In genomic region chr4:186137193-186137792, GRCh38 we compare ENCODE assay signal across 7 cellular contexts. TPM values are rescaled to one million over a fixed set of nuclear protein-coding genes. Genes with fewer than 3 reads are reported as not detected.
A peak's percentile ranks its signal among the peaks of the same experiment; 100 is the strongest.
DNase-seq lines count a peak whose midpoint lies in the region; ATAC-seq and TF ChIP-seq lines count a peak whose summit lies in the region.

No MANE protein-coding gene starts in this region.

- H3K27ac Mint-ChIP-seq in glutamatergic neuron (ENCODE audit: unreplicated experiment): no peak overlapping the region
- H3K27ac Mint-ChIP-seq in activated T-helper 1 cell treated with anti-CD3 and anti-CD28 coated beads, Interleukin-12 subunit alpha, Interleukin-12 subunit beta, Interleukin-2, Interleukin-4 antibody, amounts not matched to agents 30 ng/mL and 10 ng/mL and 1 ng/mL, durations not matched to agents 14 hours and 24 hours and 36 hours: no peak overlapping the region

- peak; percentile 26 for ATAC-seq in HG02759 (IDR thresholded peaks at IDR 0.05; ENCODE audit: unreplicated experiment)

- no peak overlapping the region for H3K27ac ChIP-seq in thyroid gland

- H3K4me3 ChIP-seq in GM12864 (ENCODE audit: low read depth, low read length) (no peak overlapping the region), thyroid gland (replicated peaks in 1 of 3) (no peak overlapping the region)

- H3K9me3 ChIP-seq in thyroid gland: no peaks in the 10 kb centered on the region

- H3K27me3 ChIP-seq in thyroid gland: no peaks in the 10 kb centered on the region

- H3K27me3 Mint-ChIP-seq in glutamatergic neuron (ENCODE audit: unreplicated experiment): peaks cover 2% of the 10 kb centered on the region
- H3K27me3 Mint-ChIP-seq in activated T-helper 1 cell treated with anti-CD3 and anti-CD28 coated beads, Interleukin-12 subunit alpha, Interleukin-12 subunit beta, Interleukin-2, Interleukin-4 antibody, amounts not matched to agents 30 ng/mL and 10 ng/mL and 1 ng/mL, durations not matched to agents 14 hours and 24 hours and 36 hours (ENCODE audit: insufficient read depth): peaks cover 16% of the 10 kb centered on the region

- in situ Hi-C loops in SK-MEL-5 (cut with HindIII; ENCODE audit: low pct_unique_long_range_greater_than_20kb, low sequenced_read_pairs): no loop called here

- peak; percentile 66 for TF ChIP-seq CTCF in GM12864 (IDR thresholded peaks at IDR 0.05; ENCODE audit: low read depth, low read length, missing control alignments)
- TF ChIP-seq CTCF in glutamatergic neuron (IDR thresholded peaks at IDR 0.05; ENCODE audit: partially characterized antibody, unreplicated experiment): peak; percentile 53
- TF ChIP-seq CTCF in thyroid gland (IDR thresholded peaks at IDR 0.05): peak; percentile 47 to 82 (median 62)

- DNase-seq in GM12864 (ENCODE audit: low read depth): no peak
- DNase-seq in SK-MEL-5 (ENCODE audit: low read depth, low spot score): peak; percentile 57
- DNase-seq in glutamatergic neuron: no peak
- DNase-seq in thyroid gland: no peak
- DNase-seq in activated T-helper 1 cell treated with anti-CD3 and anti-CD28 coated beads, Interleukin-12 subunit alpha, Interleukin-12 subunit beta, Interleukin-2, Interleukin-4 antibody, amounts not matched to agents 30 ng/mL and 10 ng/mL and 1 ng/mL, durations not matched to agents 14 hours and 24 hours and 36 hours (ENCODE audit: low spot score): no peak
- no peak for DNase-seq in activated T-cell treated with anti-CD3 and anti-CD28 coated beads for 4 hours

- H3K4me3 Mint-ChIP-seq in glutamatergic neuron (ENCODE audit: unreplicated experiment): no peak overlapping the region
- no peak overlapping the region for H3K4me3 Mint-ChIP-seq in activated T-helper 1 cell treated with anti-CD3 and anti-CD28 coated beads, Interleukin-12 subunit alpha, Interleukin-12 subunit beta, Interleukin-2, Interleukin-4 antibody, amounts not matched to agents 30 ng/mL and 10 ng/mL and 1 ng/mL, durations not matched to agents 14 hours and 24 hours and 36 hours

- TF ChIP-seq POLR2A in thyroid gland (IDR thresholded peaks at IDR 0.05): no peak

- intact Hi-C loops in thyroid gland (cut with DNase I): no loop called here
- intact Hi-C loops in activated T-helper 1 cell treated with anti-CD3 and anti-CD28 coated beads, Interleukin-12 subunit alpha, Interleukin-12 subunit beta, Interleukin-2, Interleukin-4 antibody, amounts not matched to agents 30 ng/mL and 10 ng/mL and 1 ng/mL, durations not matched to agents 14 hours and 24 hours and 36 hours (cut with micrococcal nuclease): loop anchor here (1.0 to 5.0 kb wide), 2 partner anchors 70 to 497 kb away; partner anchors contain the start of gene TLR3

- WGBS in thyroid gland, 2 donors: 65 to 70% methylated on average over 6 of the region's 6 CpGs

- no peaks in the 10 kb centered on the region for H3K9me3 Mint-ChIP-seq in glutamatergic neuron (ENCODE audit: unreplicated experiment)
- no peaks in the 10 kb centered on the region for H3K9me3 Mint-ChIP-seq in activated T-helper 1 cell treated with anti-CD3 and anti-CD28 coated beads, Interleukin-12 subunit alpha, Interleukin-12 subunit beta, Interleukin-2, Interleukin-4 antibody, amounts not matched to agents 30 ng/mL and 10 ng/mL and 1 ng/mL, durations not matched to agents 14 hours and 24 hours and 36 hours

- H3K4me1 ChIP-seq in thyroid gland: no peaks in the 10 kb centered on the region

- no peaks in the 10 kb centered on the region for H3K36me3 ChIP-seq in thyroid gland

- H3K4me1 Mint-ChIP-seq in glutamatergic neuron (ENCODE audit: low read depth, unreplicated experiment): no peaks in the 10 kb centered on the region
- peaks cover 19% of the 10 kb centered on the region for H3K4me1 Mint-ChIP-seq in activated T-helper 1 cell treated with anti-CD3 and anti-CD28 coated beads, Interleukin-12 subunit alpha, Interleukin-12 subunit beta, Interleukin-2, Interleukin-4 antibody, amounts not matched to agents 30 ng/mL and 10 ng/mL and 1 ng/mL, durations not matched to agents 14 hours and 24 hours and 36 hours (ENCODE audit: low read depth)

- H3K36me3 Mint-ChIP-seq in glutamatergic neuron (ENCODE audit: unreplicated experiment): no peaks in the 10 kb centered on the region
- no peaks in the 10 kb centered on the region for H3K36me3 Mint-ChIP-seq in activated T-helper 1 cell treated with anti-CD3 and anti-CD28 coated beads, Interleukin-12 subunit alpha, Interleukin-12 subunit beta, Interleukin-2, Interleukin-4 antibody, amounts not matched to agents 30 ng/mL and 10 ng/mL and 1 ng/mL, durations not matched to agents 14 hours and 24 hours and 36 hours (ENCODE audit: low read depth)

RNA-seq across cellular contexts. Expression of gene FAM149A, which starts 32.8 kb away (rescaled TPM):
- 9.0 and 10.1 TPM in 2 replicates for total RNA-seq in SK-MEL-5 (2014; rRNA removed; shearing (Covaris generic))
- 9.0 and 15.8 TPM in 2 replicates for polyA plus RNA-seq in SK-MEL-5 (2015; cell fraction: cytosol; rRNA removed)
- 7.2 and 8.5 TPM in 2 replicates for polyA plus RNA-seq in SK-MEL-5 (2015; cell fraction: nucleus; rRNA removed)
- total RNA-seq in glutamatergic neuron (ENCODE audit: unreplicated experiment) (6.8 TPM), thyroid gland (10 to 100 TPM in 2 of 4 donors, 1 to 10 TPM in 2; 8.1 to 13.4 (median 9.7) TPM)
- total RNA-seq in activated T-helper 1 cell treated with anti-CD3 and anti-CD28 coated beads, Interleukin-12 subunit alpha, Interleukin-12 subunit beta, Interleukin-2, Interleukin-4 antibody, amounts not matched to agents 30 ng/mL and 10 ng/mL and 1 ng/mL, durations not matched to agents 14 hours and 24 hours and 36 hours: 0.61 TPM in 1 of 2 replicates, not detected in the other

RNA-seq across cellular contexts. Expression of gene CYP4V2, which starts 54.1 kb away (rescaled TPM):
- 61.6 and 62.8 TPM in 2 replicates for total RNA-seq in SK-MEL-5 (2014; rRNA removed; shearing (Covaris generic))
- polyA plus RNA-seq in SK-MEL-5 (2015; cell fraction: cytosol; rRNA removed): 48.0 and 54.2 TPM in 2 replicates
- polyA plus RNA-seq in SK-MEL-5 (2015; cell fraction: nucleus; rRNA removed): 84.2 and 84.8 TPM in 2 replicates
- total RNA-seq in glutamatergic neuron (ENCODE audit: unreplicated experiment): 10.0 TPM
- 10 to 100 TPM; 36.6 to 66.9 (median 48.2) TPM for total RNA-seq in thyroid gland
- total RNA-seq in activated T-helper 1 cell treated with anti-CD3 and anti-CD28 coated beads, Interleukin-12 subunit alpha, Interleukin-12 subunit beta, Interleukin-2, Interleukin-4 antibody, amounts not matched to agents 30 ng/mL and 10 ng/mL and 1 ng/mL, durations not matched to agents 14 hours and 24 hours and 36 hours: 8.3 and 8.8 TPM in 2 replicates
